Comparison of ENCODE assay signal across 8 cellular contexts in the genomic region with DNA sequence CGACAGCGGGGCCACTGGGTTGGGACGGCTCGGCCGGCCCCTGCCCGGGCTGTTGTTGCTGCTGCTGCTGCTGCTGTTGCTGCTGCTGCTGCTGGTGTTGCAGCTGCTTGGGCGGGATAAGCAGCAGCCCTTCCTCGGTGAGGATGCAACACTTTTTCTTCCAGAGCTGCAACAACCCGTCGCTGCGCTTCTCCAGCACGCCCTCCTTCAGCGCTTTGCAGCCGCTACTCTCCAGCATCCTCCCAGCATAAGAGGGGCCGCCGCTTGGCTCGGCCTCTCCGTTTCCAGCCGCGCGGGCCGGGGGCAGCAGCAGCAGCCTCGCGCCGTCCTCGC. TPM values are rescaled to one million over a fixed set of nuclear protein-coding genes. Genes with fewer than 3 reads are reported as not detected.
A peak's percentile ranks its signal among the peaks of the same experiment; 100 is the strongest.
DNase-seq lines count a peak whose midpoint lies in the region; ATAC-seq and TF ChIP-seq lines count a peak whose summit lies in the region.

No MANE protein-coding gene starts in this region.

- no peak for TF ChIP-seq CTCF in tibial nerve (IDR thresholded peaks at IDR 0.05)

- no peak for TF ChIP-seq POLR2A in tibial nerve (IDR thresholded peaks at IDR 0.05)

- DNase-seq in amniotic epithelial cell (ENCODE audit: low read depth), result peak; percentile 53
- DNase-seq in left lobe of liver (ENCODE audit: low spot score), result no peak
- no peak for DNase-seq in tibial nerve (ENCODE audit: low spot score in 2 of 2)
- DNase-seq in GOT3 (lab: John Stamatoyannopoulos, UW), result no peak
- no peak for DNase-seq in NCI-H345 (lab: John Stamatoyannopoulos, UW)
- no peak for DNase-seq in NCI-H2081 treated with DMSO at 0.1 percent for 48 hours (lab: John Stamatoyannopoulos, UW)

- peak; percentile 11 for ATAC-seq in GM19025 (IDR thresholded peaks at IDR 0.05; ENCODE audit: low read depth, unreplicated experiment)
- ATAC-seq in HG03439 (IDR thresholded peaks at IDR 0.05; ENCODE audit: unreplicated experiment), result peak; percentile 7
- peak; percentile 11 for ATAC-seq in left lobe of liver

- H3K36me3 ChIP-seq in tibial nerve, result no peaks in the 10 kb centered on the region

- WGBS in tibial nerve, 2 donors, result 2% methylated on average over 11 to 26 of the region's 26 CpGs

- peak overlapping the region; percentile 50 to 95 (median 76) for H3K4me3 ChIP-seq in tibial nerve

- H3K9me3 ChIP-seq in tibial nerve, result no peaks in the 10 kb centered on the region

- H3K4me1 ChIP-seq in tibial nerve, result peaks cover 0 to 48% (median 6%) of the 10 kb centered on the region in 4 donors

- TF ChIP-seq EP300 in tibial nerve (IDR thresholded peaks at IDR 0.05), result no peak

- peak overlapping the region; percentile 81 to 98 (median 93) for H3K27ac ChIP-seq in tibial nerve

- H3K27me3 ChIP-seq in tibial nerve, result no peaks in the 10 kb centered on the region

RNA-seq across cellular contexts. Expression of a gene that starts 0.5 kb away (rescaled TPM):
- total RNA-seq in left lobe of liver (2.2 TPM), tibial nerve (10 to 100 TPM; 23.6 to 34.9 (median 30.7) TPM)

RNA-seq across cellular contexts. Expression of a gene that starts 53.4 kb away (rescaled TPM):
- 64.0 TPM for total RNA-seq in left lobe of liver
- total RNA-seq in tibial nerve, result 100 to 1,000 TPM; 325 to 541 (median 390) TPM
